1 cellular context compared by ENCODE assay signal in the genomic region with DNA sequence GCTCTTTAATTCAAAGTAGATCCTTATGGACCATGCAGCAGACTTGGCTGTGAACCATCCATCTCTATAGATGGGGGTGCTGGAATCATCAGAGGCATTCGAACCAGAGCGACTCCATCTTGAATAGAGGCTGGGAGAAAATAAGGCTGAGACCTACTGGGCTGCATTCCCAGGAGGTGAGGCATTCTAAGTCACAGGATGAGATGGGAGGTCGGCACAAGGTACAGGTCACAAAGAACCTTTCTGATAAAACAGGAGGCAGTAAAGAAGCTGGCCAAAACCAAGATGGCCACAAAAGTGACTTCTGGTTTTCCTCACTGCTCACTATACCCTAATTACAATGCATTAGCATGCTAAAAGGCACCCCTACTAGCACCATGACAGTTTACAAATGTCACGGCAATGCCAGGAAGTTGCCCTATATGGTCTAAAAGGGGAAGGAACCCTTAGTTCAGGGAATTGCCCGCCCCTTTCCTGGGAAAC.
TF ChIP-seq lines count a peak whose summit lies in the region.

No MANE protein-coding gene starts in this region.

TF ChIP-seq in K562, 482 proteins besides CTCF, POLR2A, EP300 and RAD21 (continued from another document and continues in another):
- TF ChIP-seq, protein P1, sequence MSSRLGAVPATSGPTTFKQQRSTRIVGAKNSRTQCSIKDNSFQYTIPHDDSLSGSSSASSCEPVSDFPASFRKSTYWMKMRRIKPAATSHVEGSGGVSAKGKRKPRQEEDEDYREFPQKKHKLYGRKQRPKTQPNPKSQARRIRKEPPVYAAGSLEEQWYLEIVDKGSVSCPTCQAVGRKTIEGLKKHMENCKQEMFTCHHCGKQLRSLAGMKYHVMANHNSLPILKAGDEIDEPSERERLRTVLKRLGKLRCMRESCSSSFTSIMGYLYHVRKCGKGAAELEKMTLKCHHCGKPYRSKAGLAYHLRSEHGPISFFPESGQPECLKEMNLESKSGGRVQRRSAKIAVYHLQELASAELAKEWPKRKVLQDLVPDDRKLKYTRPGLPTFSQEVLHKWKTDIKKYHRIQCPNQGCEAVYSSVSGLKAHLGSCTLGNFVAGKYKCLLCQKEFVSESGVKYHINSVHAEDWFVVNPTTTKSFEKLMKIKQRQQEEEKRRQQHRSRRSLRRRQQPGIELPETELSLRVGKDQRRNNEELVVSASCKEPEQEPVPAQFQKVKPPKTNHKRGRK (tag; IDR thresholded peaks at IDR 0.05) = no peak
- TF ChIP-seq FIP1L1 (IDR thresholded peaks at IDR 0.05; ENCODE audit: low read depth, low read length, poor library complexity, severe bottlenecking) (no peak), CBFA2T3 (IDR thresholded peaks at IDR 0.05) (no peak), ZNF134 (CRISPR knock-in tag; conservative IDR thresholded peaks at IDR 0.05) (peak; percentile 66), SMARCB1 (IDR thresholded peaks at IDR 0.05; ENCODE audit: insufficient read length, low read depth) (no peak), ZNF561 (CRISPR knock-in tag; conservative IDR thresholded peaks at IDR 0.05) (peak; percentile 64; the same call in 1 of the 2 replicates), NCOR1 (IDR thresholded peaks at IDR 0.05) (no peak), MYC (IDR thresholded peaks at IDR 0.05; ENCODE audit: low read depth, low read length) (no peak), MYC (CRISPR knock-in tag; IDR thresholded peaks at IDR 0.05; ENCODE audit: borderline replicate concordance, low read depth) (peak; percentile 91), GTF2E2 (tag; IDR thresholded peaks at IDR 0.05) (no peak), SOX6 (IDR thresholded peaks at IDR 0.05) (no peak), ZNF766 (CRISPR knock-in tag; conservative IDR thresholded peaks at IDR 0.05) (peak; percentile 96), MTA3 (IDR thresholded peaks at IDR 0.05; ENCODE audit: borderline replicate concordance) (no peak), ARHGAP35 (IDR thresholded peaks at IDR 0.05; ENCODE audit: partially characterized antibody) (no peak), PTTG1 (tag; IDR thresholded peaks at IDR 0.05; ENCODE audit: low read depth) (peak; percentile 81), NCOA2 (IDR thresholded peaks at IDR 0.05; ENCODE audit: partially characterized antibody in 2 of 2) (no peak), SRSF7 (optimal IDR thresholded peaks at IDR 0.05; ENCODE audit: low read depth, low read length) (no peak), GTF2F1 (IDR thresholded peaks at IDR 0.05; ENCODE audit: low read depth, low read length) (no peak), POLR2AphosphoS5 (IDR thresholded peaks at IDR 0.05; ENCODE audit: control insufficient read depth, insufficient read depth, low read depth, low read length) (no peak), ZNF274 (IDR thresholded peaks at IDR 0.05; ENCODE audit: borderline replicate concordance, low read depth, low read length) (no peak), FOXM1 (IDR thresholded peaks at IDR 0.05; ENCODE audit: low read depth) (no peak), FOXM1 (CRISPR knock-in tag; IDR thresholded peaks at IDR 0.05; ENCODE audit: low read depth) (no peak), ZBED1 (IDR thresholded peaks at IDR 0.05) (no peak), BRD4 (IDR thresholded peaks at IDR 0.05) (no peak), GATAD2A (IDR thresholded peaks at IDR 0.05) (no peak), WHSC1 (IDR thresholded peaks at IDR 0.05; ENCODE audit: low read length) (no peak), ZNF778 (CRISPR knock-in tag; IDR thresholded peaks at IDR 0.05) (no peak), MAFK (IDR thresholded peaks at IDR 0.05; ENCODE audit: low read length) (no peak), RBBP5 (IDR thresholded peaks at IDR 0.05; ENCODE audit: borderline replicate concordance, insufficient read depth, low read length, poor library complexity, severe bottlenecking) (no peak), SMARCE1 (IDR thresholded peaks at IDR 0.05) (no peak), NBN (IDR thresholded peaks at IDR 0.05; ENCODE audit: low read depth) (no peak), ZFPM2 (CRISPR knock-in tag; IDR thresholded peaks at IDR 0.05) (0 out of 2 replicates have a peak, but pooled peaks have one; percentile 54)
- TF ChIP-seq, protein P2, sequence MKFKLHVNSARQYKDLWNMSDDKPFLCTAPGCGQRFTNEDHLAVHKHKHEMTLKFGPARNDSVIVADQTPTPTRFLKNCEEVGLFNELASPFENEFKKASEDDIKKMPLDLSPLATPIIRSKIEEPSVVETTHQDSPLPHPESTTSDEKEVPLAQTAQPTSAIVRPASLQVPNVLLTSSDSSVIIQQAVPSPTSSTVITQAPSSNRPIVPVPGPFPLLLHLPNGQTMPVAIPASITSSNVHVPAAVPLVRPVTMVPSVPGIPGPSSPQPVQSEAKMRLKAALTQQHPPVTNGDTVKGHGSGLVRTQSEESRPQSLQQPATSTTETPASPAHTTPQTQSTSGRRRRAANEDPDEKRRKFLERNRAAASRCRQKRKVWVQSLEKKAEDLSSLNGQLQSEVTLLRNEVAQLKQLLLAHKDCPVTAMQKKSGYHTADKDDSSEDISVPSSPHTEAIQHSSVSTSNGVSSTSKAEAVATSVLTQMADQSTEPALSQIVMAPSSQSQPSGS (CRISPR knock-in tag; IDR thresholded peaks at IDR 0.05) = no peak
- TF ChIP-seq, protein P3, sequence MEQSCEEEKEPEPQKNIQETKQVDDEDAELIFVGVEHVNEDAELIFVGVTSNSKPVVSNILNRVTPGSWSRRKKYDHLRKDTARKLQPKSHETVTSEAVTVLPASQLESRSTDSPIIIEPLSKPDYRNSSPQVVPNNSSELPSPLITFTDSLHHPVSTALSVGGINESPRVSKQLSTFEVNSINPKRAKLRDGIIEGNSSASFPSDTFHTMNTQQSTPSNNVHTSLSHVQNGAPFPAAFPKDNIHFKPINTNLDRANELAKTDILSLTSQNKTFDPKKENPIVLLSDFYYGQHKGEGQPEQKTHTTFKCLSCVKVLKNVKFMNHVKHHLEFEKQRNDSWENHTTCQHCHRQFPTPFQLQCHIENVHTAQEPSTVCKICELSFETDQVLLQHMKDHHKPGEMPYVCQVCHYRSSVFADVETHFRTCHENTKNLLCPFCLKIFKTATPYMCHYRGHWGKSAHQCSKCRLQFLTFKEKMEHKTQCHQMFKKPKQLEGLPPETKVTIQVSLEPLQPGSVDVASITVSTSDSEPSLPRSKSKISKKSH (CRISPR knock-in tag; IDR thresholded peaks at IDR 0.05) = no peak
- TF ChIP-seq, protein P4, sequence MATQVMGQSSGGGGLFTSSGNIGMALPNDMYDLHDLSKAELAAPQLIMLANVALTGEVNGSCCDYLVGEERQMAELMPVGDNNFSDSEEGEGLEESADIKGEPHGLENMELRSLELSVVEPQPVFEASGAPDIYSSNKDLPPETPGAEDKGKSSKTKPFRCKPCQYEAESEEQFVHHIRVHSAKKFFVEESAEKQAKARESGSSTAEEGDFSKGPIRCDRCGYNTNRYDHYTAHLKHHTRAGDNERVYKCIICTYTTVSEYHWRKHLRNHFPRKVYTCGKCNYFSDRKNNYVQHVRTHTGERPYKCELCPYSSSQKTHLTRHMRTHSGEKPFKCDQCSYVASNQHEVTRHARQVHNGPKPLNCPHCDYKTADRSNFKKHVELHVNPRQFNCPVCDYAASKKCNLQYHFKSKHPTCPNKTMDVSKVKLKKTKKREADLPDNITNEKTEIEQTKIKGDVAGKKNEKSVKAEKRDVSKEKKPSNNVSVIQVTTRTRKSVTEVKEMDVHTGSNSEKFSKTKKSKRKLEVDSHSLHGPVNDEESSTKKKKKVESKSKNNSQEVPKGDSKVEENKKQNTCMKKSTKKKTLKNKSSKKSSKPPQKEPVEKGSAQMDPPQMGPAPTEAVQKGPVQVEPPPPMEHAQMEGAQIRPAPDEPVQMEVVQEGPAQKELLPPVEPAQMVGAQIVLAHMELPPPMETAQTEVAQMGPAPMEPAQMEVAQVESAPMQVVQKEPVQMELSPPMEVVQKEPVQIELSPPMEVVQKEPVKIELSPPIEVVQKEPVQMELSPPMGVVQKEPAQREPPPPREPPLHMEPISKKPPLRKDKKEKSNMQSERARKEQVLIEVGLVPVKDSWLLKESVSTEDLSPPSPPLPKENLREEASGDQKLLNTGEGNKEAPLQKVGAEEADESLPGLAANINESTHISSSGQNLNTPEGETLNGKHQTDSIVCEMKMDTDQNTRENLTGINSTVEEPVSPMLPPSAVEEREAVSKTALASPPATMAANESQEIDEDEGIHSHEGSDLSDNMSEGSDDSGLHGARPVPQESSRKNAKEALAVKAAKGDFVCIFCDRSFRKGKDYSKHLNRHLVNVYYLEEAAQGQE (CRISPR knock-in tag; IDR thresholded peaks at IDR 0.05; ENCODE audit: low read depth) = no peak
- TF ChIP-seq, protein P5, sequence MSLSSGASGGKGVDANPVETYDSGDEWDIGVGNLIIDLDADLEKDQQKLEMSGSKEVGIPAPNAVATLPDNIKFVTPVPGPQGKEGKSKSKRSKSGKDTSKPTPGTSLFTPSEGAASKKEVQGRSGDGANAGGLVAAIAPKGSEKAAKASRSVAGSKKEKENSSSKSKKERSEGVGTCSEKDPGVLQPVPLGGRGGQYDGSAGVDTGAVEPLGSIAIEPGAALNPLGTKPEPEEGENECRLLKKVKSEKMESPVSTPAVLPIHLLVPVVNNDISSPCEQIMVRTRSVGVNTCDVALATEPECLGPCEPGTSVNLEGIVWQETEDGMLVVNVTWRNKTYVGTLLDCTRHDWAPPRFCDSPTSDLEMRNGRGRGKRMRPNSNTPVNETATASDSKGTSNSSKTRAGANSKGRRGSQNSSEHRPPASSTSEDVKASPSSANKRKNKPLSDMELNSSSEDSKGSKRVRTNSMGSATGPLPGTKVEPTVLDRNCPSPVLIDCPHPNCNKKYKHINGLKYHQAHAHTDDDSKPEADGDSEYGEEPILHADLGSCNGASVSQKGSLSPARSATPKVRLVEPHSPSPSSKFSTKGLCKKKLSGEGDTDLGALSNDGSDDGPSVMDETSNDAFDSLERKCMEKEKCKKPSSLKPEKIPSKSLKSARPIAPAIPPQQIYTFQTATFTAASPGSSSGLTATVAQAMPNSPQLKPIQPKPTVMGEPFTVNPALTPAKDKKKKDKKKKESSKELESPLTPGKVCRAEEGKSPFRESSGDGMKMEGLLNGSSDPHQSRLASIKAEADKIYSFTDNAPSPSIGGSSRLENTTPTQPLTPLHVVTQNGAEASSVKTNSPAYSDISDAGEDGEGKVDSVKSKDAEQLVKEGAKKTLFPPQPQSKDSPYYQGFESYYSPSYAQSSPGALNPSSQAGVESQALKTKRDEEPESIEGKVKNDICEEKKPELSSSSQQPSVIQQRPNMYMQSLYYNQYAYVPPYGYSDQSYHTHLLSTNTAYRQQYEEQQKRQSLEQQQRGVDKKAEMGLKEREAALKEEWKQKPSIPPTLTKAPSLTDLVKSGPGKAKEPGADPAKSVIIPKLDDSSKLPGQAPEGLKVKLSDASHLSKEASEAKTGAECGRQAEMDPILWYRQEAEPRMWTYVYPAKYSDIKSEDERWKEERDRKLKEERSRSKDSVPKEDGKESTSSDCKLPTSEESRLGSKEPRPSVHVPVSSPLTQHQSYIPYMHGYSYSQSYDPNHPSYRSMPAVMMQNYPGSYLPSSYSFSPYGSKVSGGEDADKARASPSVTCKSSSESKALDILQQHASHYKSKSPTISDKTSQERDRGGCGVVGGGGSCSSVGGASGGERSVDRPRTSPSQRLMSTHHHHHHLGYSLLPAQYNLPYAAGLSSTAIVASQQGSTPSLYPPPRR (CRISPR knock-in tag; IDR thresholded peaks at IDR 0.05; ENCODE audit: borderline replicate concordance) = no peak
- TF ChIP-seq, protein P6, sequence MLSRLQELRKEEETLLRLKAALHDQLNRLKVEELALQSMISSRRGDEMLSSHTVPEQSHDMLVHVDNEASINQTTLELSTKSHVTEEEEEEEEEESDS (CRISPR knock-in tag; IDR thresholded peaks at IDR 0.05) = no peak; the same call in 1 of the 2 replicates
- TF ChIP-seq, protein P7, sequence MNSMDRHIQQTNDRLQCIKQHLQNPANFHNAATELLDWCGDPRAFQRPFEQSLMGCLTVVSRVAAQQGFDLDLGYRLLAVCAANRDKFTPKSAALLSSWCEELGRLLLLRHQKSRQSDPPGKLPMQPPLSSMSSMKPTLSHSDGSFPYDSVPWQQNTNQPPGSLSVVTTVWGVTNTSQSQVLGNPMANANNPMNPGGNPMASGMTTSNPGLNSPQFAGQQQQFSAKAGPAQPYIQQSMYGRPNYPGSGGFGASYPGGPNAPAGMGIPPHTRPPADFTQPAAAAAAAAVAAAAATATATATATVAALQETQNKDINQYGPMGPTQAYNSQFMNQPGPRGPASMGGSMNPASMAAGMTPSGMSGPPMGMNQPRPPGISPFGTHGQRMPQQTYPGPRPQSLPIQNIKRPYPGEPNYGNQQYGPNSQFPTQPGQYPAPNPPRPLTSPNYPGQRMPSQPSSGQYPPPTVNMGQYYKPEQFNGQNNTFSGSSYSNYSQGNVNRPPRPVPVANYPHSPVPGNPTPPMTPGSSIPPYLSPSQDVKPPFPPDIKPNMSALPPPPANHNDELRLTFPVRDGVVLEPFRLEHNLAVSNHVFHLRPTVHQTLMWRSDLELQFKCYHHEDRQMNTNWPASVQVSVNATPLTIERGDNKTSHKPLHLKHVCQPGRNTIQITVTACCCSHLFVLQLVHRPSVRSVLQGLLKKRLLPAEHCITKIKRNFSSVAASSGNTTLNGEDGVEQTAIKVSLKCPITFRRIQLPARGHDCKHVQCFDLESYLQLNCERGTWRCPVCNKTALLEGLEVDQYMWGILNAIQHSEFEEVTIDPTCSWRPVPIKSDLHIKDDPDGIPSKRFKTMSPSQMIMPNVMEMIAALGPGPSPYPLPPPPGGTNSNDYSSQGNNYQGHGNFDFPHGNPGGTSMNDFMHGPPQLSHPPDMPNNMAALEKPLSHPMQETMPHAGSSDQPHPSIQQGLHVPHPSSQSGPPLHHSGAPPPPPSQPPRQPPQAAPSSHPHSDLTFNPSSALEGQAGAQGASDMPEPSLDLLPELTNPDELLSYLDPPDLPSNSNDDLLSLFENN (IDR thresholded peaks at IDR 0.05; ENCODE audit: low read depth in 2 of 2, low read length in 2 of 2) = no peak
